ENCODE assay signal across 1 cellular context in genomic region chr1:109724933-109725332, GRCh38.
A peak's percentile ranks its signal among the peaks of the same experiment; 100 is the strongest.
TF ChIP-seq lines count a peak whose summit lies in the region.

No MANE protein-coding gene starts in this region.

TF ChIP-seq in K562, 482 proteins besides CTCF, POLR2A, EP300 and RAD21:
- TF ChIP-seq PCBP1 (IDR thresholded peaks at IDR 0.05; ENCODE audit: low read depth, low read length, poor library complexity, severe bottlenecking): peak; percentile 94
- no peak for TF ChIP-seq ZNF318 (IDR thresholded peaks at IDR 0.05; ENCODE audit: borderline replicate concordance in 1 of 2, low read depth in 1 of 2)
- TF ChIP-seq ZNF212 (CRISPR knock-in tag; IDR thresholded peaks at IDR 0.05): no peak
- no peak for TF ChIP-seq UBTF (IDR thresholded peaks at IDR 0.05; ENCODE audit: borderline replicate concordance in 1 of 2, low read depth in 2 of 2, low read length in 2 of 2)
- TF ChIP-seq PCBP2 (IDR thresholded peaks at IDR 0.05; ENCODE audit: low read depth, low read length, poor library complexity, severe bottlenecking): peak; percentile 90
- TF ChIP-seq RUNX1 (IDR thresholded peaks at IDR 0.05; ENCODE audit: low read depth): no peak
- no peak for TF ChIP-seq ATF1 (CRISPR knock-in tag; IDR thresholded peaks at IDR 0.05)
- no peak for TF ChIP-seq ATF1 (tag; IDR thresholded peaks at IDR 0.05)
